Comparison of ENCODE assay signal across 8 cellular contexts in the genomic region with DNA sequence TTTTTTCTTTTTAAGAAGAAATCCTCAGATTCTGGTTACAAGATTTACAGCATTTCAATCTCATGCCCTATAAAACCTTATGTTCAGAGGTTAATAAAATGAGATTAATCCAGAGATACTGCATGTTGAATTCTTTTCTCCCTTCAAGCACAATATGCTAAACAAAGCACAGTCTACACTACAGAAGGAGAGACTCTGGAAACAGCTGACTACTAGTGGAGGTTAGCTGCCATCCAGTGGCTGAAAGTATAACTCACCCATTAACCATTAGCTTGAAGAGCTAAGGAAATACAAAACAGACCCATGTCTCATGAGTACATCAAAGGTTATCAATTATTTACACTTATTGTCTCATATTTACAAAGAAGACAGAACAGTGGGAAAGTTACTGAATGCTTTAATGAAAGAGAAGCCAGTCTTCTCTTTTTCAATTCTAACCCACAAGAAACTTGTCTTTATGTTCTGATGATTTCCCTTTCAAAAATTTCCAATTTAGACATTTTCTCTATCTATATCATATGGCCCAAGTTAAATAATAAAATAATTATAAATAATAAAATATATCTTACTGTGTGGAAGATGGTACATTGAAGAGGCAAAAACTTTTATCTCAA. TPM values are rescaled to one million over a fixed set of nuclear protein-coding genes. Genes with fewer than 3 reads are reported as not detected.
DNase-seq lines count a peak whose midpoint lies in the region; ATAC-seq and TF ChIP-seq lines count a peak whose summit lies in the region.

No MANE protein-coding gene starts in this region.

- no peaks in the 10 kb centered on the region for H3K36me3 Mint-ChIP-seq in MCF 10A (ENCODE audit: insufficient read depth, unreplicated experiment)
- no peaks in the 10 kb centered on the region for H3K36me3 Mint-ChIP-seq in activated CD8-positive, alpha-beta memory T cell treated with anti-CD3 and anti-CD28 coated beads, Interleukin-2, amount 10 ng/mL, durations not matched to agents 7 days and 5 days

- intact Hi-C loops in MCF 10A (cut with micrococcal nuclease): loop anchor here (2.0 to 10.0 kb wide), 3 partner anchors 478 to 1662 kb away; no protein-coding TSS in a partner anchor
- intact Hi-C loops in left lung (cut with DNase I): no loop called here

- ATAC-seq in GM21367 (IDR thresholded peaks at IDR 0.05; ENCODE audit: unreplicated experiment): peak; percentile 97
- peak; percentile 96 for ATAC-seq in HG03565 (IDR thresholded peaks at IDR 0.05; ENCODE audit: unreplicated experiment)
- ATAC-seq in left lung: peak; percentile 92
- no peak for ATAC-seq in activated CD8-positive, alpha-beta memory T cell treated with anti-CD3 and anti-CD28 coated beads, Interleukin-2, amount 10 ng/mL, durations not matched to agents 7 days and 5 days

- POLR2A ChIA-PET in MCF 10A (lab: Yijun Ruan, JAX): interaction anchor here (0.6 kb wide), 1 partner anchor 1941 kb away, joined by 3 read pairs; no protein-coding TSS in a partner anchor

- DNase-seq in EL (peak; percentile 60), NCI-H510A treated with DMSO at 0.1 percent for 48 hours (lab: John Stamatoyannopoulos, UW) (peak; percentile 96), MCF 10A (ENCODE audit: unreplicated experiment) (peak; percentile 68), left lung (no peak)
- DNase-seq in effector CD4-positive, alpha-beta T cell: no peak
- DNase-seq in activated CD8-positive, alpha-beta memory T cell treated with anti-CD3 and anti-CD28 coated beads, Interleukin-2, amount 10 ng/mL, durations not matched to agents 7 days and 5 days: no peak

- H3K27ac ChIP-seq in left lung: no peak overlapping the region

- TF ChIP-seq CTCF in MCF 10A (IDR thresholded peaks at IDR 0.05; ENCODE audit: unreplicated experiment) (peak; percentile 74), left lung (IDR thresholded peaks at IDR 0.05) (peak; percentile 20 to 38)

- H3K4me3 Mint-ChIP-seq in MCF 10A (ENCODE audit: unreplicated experiment): no peak overlapping the region
- H3K4me3 Mint-ChIP-seq in activated CD8-positive, alpha-beta memory T cell treated with anti-CD3 and anti-CD28 coated beads, Interleukin-2, amount 10 ng/mL, durations not matched to agents 7 days and 5 days: no peak overlapping the region

- no peak overlapping the region for H3K4me3 ChIP-seq in left lung

- H3K36me3 ChIP-seq in left lung: no peaks in the 10 kb centered on the region

- H3K27me3 Mint-ChIP-seq in MCF 10A (ENCODE audit: insufficient read depth, unreplicated experiment): no peaks in the 10 kb centered on the region
- H3K27me3 Mint-ChIP-seq in activated CD8-positive, alpha-beta memory T cell treated with anti-CD3 and anti-CD28 coated beads, Interleukin-2, amount 10 ng/mL, durations not matched to agents 7 days and 5 days: no peaks in the 10 kb centered on the region

- H3K9me3 Mint-ChIP-seq in MCF 10A (ENCODE audit: unreplicated experiment): no peaks in the 10 kb centered on the region
- H3K9me3 Mint-ChIP-seq in activated CD8-positive, alpha-beta memory T cell treated with anti-CD3 and anti-CD28 coated beads, Interleukin-2, amount 10 ng/mL, durations not matched to agents 7 days and 5 days (ENCODE audit: low read depth): no peaks in the 10 kb centered on the region

- no peak overlapping the region for H3K27ac Mint-ChIP-seq in MCF 10A (ENCODE audit: low read depth, unreplicated experiment)
- H3K27ac Mint-ChIP-seq in activated CD8-positive, alpha-beta memory T cell treated with anti-CD3 and anti-CD28 coated beads, Interleukin-2, amount 10 ng/mL, durations not matched to agents 7 days and 5 days: no peak overlapping the region

- H3K4me1 Mint-ChIP-seq in MCF 10A (ENCODE audit: insufficient read depth, unreplicated experiment): no peaks in the 10 kb centered on the region
- H3K4me1 Mint-ChIP-seq in activated CD8-positive, alpha-beta memory T cell treated with anti-CD3 and anti-CD28 coated beads, Interleukin-2, amount 10 ng/mL, durations not matched to agents 7 days and 5 days: no peaks in the 10 kb centered on the region

- BruUV-seq in MCF 10A (replicated peaks; lab: Mats Ljungman, UMichigan): no TSS peak

- CTCF ChIA-PET in MCF 10A (lab: Yijun Ruan, JAX): interaction anchor here (0.6 to 1.9 kb wide), 15 partner anchors 9 to 1755 kb away, joined by 3 to 10 read pairs (median 4); no protein-coding TSS in a partner anchor
- CTCF ChIA-PET in activated CD8-positive, alpha-beta memory T cell treated with anti-CD3 and anti-CD28 coated beads, Interleukin-2, amount 10 ng/mL, durations not matched to agents 7 days and 5 days (lab: Charles Lee): interaction anchor here (0.7 kb wide), 1 partner anchor 14 kb away, joined by 3 read pairs; no protein-coding TSS in a partner anchor

- no peaks in the 10 kb centered on the region for H3K27me3 ChIP-seq in left lung

- no peaks in the 10 kb centered on the region for H3K4me1 ChIP-seq in left lung

- H3K9me3 ChIP-seq in left lung: no peaks in the 10 kb centered on the region

RNA-seq across cellular contexts. Expression of gene DNAH5, which starts 12.7 kb away (rescaled TPM):
- total RNA-seq in MCF 10A (2022) (0.05 and 0.07 TPM in 2 replicates), left lung (1 to 10 TPM; 3.5 to 9.8 TPM)
- total RNA-seq in activated CD8-positive, alpha-beta memory T cell treated with anti-CD3 and anti-CD28 coated beads, Interleukin-2, amount 10 ng/mL, durations not matched to agents 7 days and 5 days: not detected

Comparison
In these comparisons a context has a peak if more than half of its experiments do, and no peak if none do; other contexts are left out.
1. DNase-seq: peak in EL (single experiment), NCI-H510A treated with DMSO at 0.1 percent for 48 hours (single experiment) and MCF 10A (single experiment); none in left lung (0 of 2), effector CD4-positive, alpha-beta T cell (single experiment) and activated CD8-positive, alpha-beta memory T cell treated with anti-CD3 and anti-CD28 coated beads, Interleukin-2, amount 10 ng/mL, durations not matched to agents 7 days and 5 days (single experiment).